Comparison of ENCODE assay signal across 1 cellular context in the genomic region with DNA sequence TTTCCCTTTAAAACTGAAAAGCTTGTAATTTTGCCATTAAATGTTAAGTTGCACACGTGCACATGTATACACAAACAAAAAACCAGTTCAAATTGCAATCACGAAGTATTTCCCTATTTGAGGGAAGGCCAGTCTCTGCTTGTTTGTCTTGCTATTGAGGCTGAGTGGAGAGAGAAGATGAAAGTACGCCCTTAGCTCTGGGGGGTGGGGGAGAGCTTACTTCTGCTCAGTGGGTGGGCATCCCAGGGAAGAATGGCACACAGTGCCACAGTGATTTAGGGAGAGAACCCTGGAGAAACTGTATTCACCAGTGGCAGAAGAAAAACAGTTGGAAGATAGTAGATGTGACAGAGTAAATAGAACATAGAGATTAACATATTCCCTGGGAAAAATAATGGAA.
A peak's percentile ranks its signal among the peaks of the same experiment; 100 is the strongest.
TF ChIP-seq lines count a peak whose summit lies in the region.

No MANE protein-coding gene starts in this region.

TF ChIP-seq in HepG2, 621 proteins besides CTCF, POLR2A, EP300 and RAD21 (continued from another document):
- TF ChIP-seq RBM22 (optimal IDR thresholded peaks at IDR 0.05; ENCODE audit: low read length): peak; percentile 61
- no peak for TF ChIP-seq ZSCAN20 (CRISPR knock-in tag; IDR thresholded peaks at IDR 0.05; ENCODE audit: borderline replicate concordance)
- TF ChIP-seq, protein P1, sequence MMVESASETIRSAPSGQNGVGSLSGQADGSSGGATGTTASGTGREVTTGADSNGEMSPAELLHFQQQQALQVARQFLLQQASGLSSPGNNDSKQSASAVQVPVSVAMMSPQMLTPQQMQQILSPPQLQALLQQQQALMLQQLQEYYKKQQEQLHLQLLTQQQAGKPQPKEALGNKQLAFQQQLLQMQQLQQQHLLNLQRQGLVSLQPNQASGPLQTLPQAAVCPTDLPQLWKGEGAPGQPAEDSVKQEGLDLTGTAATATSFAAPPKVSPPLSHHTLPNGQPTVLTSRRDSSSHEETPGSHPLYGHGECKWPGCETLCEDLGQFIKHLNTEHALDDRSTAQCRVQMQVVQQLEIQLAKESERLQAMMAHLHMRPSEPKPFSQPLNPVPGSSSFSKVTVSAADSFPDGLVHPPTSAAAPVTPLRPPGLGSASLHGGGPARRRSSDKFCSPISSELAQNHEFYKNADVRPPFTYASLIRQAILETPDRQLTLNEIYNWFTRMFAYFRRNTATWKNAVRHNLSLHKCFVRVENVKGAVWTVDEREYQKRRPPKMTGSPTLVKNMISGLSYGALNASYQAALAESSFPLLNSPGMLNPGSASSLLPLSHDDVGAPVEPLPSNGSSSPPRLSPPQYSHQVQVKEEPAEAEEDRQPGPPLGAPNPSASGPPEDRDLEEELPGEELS (CRISPR knock-in tag; IDR thresholded peaks at IDR 0.05): 0 out of 2 replicates have a peak, but pooled peaks have one; percentile 22
- TF ChIP-seq JUN (CRISPR knock-in tag; IDR thresholded peaks at IDR 0.05): no peak
- TF ChIP-seq ZSCAN21 (CRISPR knock-in tag; IDR thresholded peaks at IDR 0.05; ENCODE audit: borderline replicate concordance): no peak
- TF ChIP-seq HOXA9 (CRISPR knock-in tag; IDR thresholded peaks at IDR 0.05; ENCODE audit: borderline replicate concordance): no peak
